In the genomic region with DNA sequence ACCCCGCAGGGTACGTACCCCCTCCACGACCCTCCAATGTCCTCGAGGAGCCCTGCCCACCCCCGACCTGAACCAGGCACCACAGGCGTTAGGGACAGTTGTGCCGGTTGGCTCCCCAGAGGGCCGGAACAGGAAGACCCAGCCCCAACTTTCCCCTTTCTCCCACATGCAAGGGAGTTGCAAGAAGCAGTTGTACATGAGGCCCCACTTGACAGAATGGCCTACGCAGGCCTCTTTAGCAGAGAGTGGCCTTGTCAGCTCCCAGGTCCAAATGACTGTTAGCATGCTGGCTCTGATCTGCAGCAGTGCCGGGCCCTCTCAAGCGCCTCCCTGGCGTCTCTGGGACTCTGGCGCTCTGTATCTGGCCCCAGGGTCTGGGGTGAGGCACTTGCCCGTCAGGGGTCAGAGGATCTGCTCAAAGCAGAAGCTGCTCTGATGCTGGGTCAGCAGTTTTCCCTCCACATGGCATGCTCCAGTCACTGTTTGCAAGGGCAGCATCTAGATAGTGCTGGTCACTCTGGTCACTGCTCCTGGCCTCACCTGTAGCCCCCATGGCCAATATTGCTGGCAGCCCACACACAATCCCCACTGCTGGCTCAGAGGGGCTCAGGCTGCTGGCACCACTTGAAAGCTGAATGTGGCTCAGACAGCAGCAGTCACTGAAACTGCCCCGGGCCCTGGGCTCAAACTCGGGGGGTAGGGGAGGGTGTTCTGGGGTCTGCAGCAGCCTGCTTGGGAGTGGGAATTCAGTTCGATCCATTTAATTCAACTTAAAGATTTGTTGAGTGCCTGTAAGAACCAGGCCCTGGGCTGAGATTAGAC, we compare ENCODE assay signal across 19 cellular contexts.
"Had no signal": no experiment of that assay in that cellular context is flagged by ENCODE, and none has a peak within 500 bp of the region (broad histone marks: within the 10 kb centered on the region; RNA-seq: fewer than 3 reads in every experiment).

No MANE protein-coding gene starts in this region.

- H3K9me3 ChIP-seq: mucosa of descending colon, prostate gland, sigmoid colon, spleen, stomach had no signal

- H3K36me3 Mint-ChIP-seq: activated naive CD8-positive, alpha-beta T cell treated with anti-CD3 and anti-CD28 coated beads for 36 hours; brain; immature natural killer cell; naive thymus-derived CD4-positive, alpha-beta T cell had no signal

- H3K36me3 ChIP-seq: prostate gland, sigmoid colon, spleen, stomach had no signal

- H3K4me1 Mint-ChIP-seq: activated CD4-positive, alpha-beta memory T cell treated with anti-CD3 and anti-CD28 coated beads, Interleukin-2, amount 10 ng/mL, durations not matched to agents 7 days and 5 days; activated naive CD8-positive, alpha-beta T cell treated with anti-CD3 and anti-CD28 coated beads for 36 hours; central memory CD8-positive, alpha-beta T cell; immature natural killer cell; T-helper 17 cell had no signal

- H3K27ac Mint-ChIP-seq: activated CD4-positive, alpha-beta memory T cell treated with anti-CD3 and anti-CD28 coated beads, Interleukin-2, amount 10 ng/mL, durations not matched to agents 7 days and 5 days; activated naive CD8-positive, alpha-beta T cell treated with anti-CD3 and anti-CD28 coated beads for 36 hours; activated T-helper 1 cell treated with anti-CD3 and anti-CD28 coated beads, Interleukin-12 subunit alpha, Interleukin-12 subunit beta, Interleukin-2, Interleukin-4 antibody, amounts not matched to agents 30 ng/mL and 10 ng/mL and 1 ng/mL, durations not matched to agents 14 hours and 24 hours and 36 hours; immature natural killer cell; T-helper 17 cell had no signal

- H3K27ac ChIP-seq: prostate gland had no signal

- H3K9me3 Mint-ChIP-seq: activated CD4-positive, alpha-beta memory T cell treated with anti-CD3 and anti-CD28 coated beads, Interleukin-2, amount 10 ng/mL, durations not matched to agents 7 days and 5 days; activated naive CD8-positive, alpha-beta T cell treated with anti-CD3 and anti-CD28 coated beads for 36 hours; activated T-helper 1 cell treated with anti-CD3 and anti-CD28 coated beads, Interleukin-12 subunit alpha, Interleukin-12 subunit beta, Interleukin-2, Interleukin-4 antibody, amounts not matched to agents 30 ng/mL and 10 ng/mL and 1 ng/mL, durations not matched to agents 14 hours and 24 hours and 36 hours; brain; central memory CD8-positive, alpha-beta T cell; immature natural killer cell; naive thymus-derived CD4-positive, alpha-beta T cell had no signal

- FAIRE-seq: urothelium cell line had no signal

- ATAC-seq: mucosa of descending colon; naive thymus-derived CD4-positive, alpha-beta T cell; T-helper 17 cell had no signal

- DNase-seq: activated CD4-positive, alpha-beta memory T cell treated with anti-CD3 and anti-CD28 coated beads, Interleukin-2, amount 10 ng/mL, durations not matched to agents 7 days and 5 days; activated CD4-positive, alpha-beta T cell treated with anti-CD3 and anti-CD28 coated beads for 4 hours; activated naive CD8-positive, alpha-beta T cell treated with anti-CD3 and anti-CD28 coated beads for 36 hours; cortex of kidney; effector memory CD4-positive, alpha-beta T cell; foreskin melanocyte; immature natural killer cell; mammary epithelial cell; mucosa of descending colon; naive thymus-derived CD4-positive, alpha-beta T cell; sigmoid colon; spleen; stomach; T-helper 17 cell had no signal

- H3K27me3 ChIP-seq: sigmoid colon, spleen, stomach had no signal

- H3K4me3 Mint-ChIP-seq: activated CD4-positive, alpha-beta memory T cell treated with anti-CD3 and anti-CD28 coated beads, Interleukin-2, amount 10 ng/mL, durations not matched to agents 7 days and 5 days; activated naive CD8-positive, alpha-beta T cell treated with anti-CD3 and anti-CD28 coated beads for 36 hours; activated T-helper 1 cell treated with anti-CD3 and anti-CD28 coated beads, Interleukin-12 subunit alpha, Interleukin-12 subunit beta, Interleukin-2, Interleukin-4 antibody, amounts not matched to agents 30 ng/mL and 10 ng/mL and 1 ng/mL, durations not matched to agents 14 hours and 24 hours and 36 hours; brain; central memory CD8-positive, alpha-beta T cell; immature natural killer cell; naive thymus-derived CD4-positive, alpha-beta T cell; T-helper 17 cell had no signal

- H3K4me3 ChIP-seq: mucosa of descending colon, prostate gland, sigmoid colon, spleen, stomach had no signal

- H3K27me3 Mint-ChIP-seq: activated CD4-positive, alpha-beta memory T cell treated with anti-CD3 and anti-CD28 coated beads, Interleukin-2, amount 10 ng/mL, durations not matched to agents 7 days and 5 days had no signal

- H3K4me1 ChIP-seq: prostate gland had no signal
